ENCODE assay signal across 1 cellular context in genomic region chr11:1507381-1508140, GRCh38.
TF ChIP-seq lines count a peak whose summit lies in the region.

No MANE protein-coding gene starts in this region.

TF ChIP-seq in H1, 55 proteins besides CTCF, POLR2A, EP300 and RAD21:
- TF ChIP-seq KDM5A (IDR thresholded peaks at IDR 0.05; ENCODE audit: low read length): no peak
- no peak for TF ChIP-seq ASH2L (IDR thresholded peaks at IDR 0.05; ENCODE audit: low read length)
- no peak for TF ChIP-seq SP4 (IDR thresholded peaks at IDR 0.05; ENCODE audit: low read length)
- no peak for TF ChIP-seq CHD7 (IDR thresholded peaks at IDR 0.05; ENCODE audit: insufficient replicate concordance, low read length)
- no peak for TF ChIP-seq JUND (IDR thresholded peaks at IDR 0.05; ENCODE audit: low read length)
- no peak for TF ChIP-seq EZH2 (IDR thresholded peaks at IDR 0.05; ENCODE audit: low read depth, low read length, severe bottlenecking)
- TF ChIP-seq BRCA1 (IDR thresholded peaks at IDR 0.05; ENCODE audit: low read depth, low read length): no peak
- no peak for TF ChIP-seq TAF7 (optimal IDR thresholded peaks at IDR 0.05; ENCODE audit: borderline replicate concordance, low read depth, low read length)
- TF ChIP-seq ATF3 (IDR thresholded peaks at IDR 0.05; ENCODE audit: insufficient read depth, low read depth, low read length): no peak
- TF ChIP-seq CHD1 (IDR thresholded peaks at IDR 0.05; ENCODE audit: low read depth, low read length): no peak
- no peak for TF ChIP-seq SRF (IDR thresholded peaks at IDR 0.05; ENCODE audit: low read depth, low read length)
- TF ChIP-seq CTBP2 (IDR thresholded peaks at IDR 0.05; ENCODE audit: borderline replicate concordance, insufficient read depth, insufficient read length, low read length): no peak
- TF ChIP-seq SIN3A (conservative IDR thresholded peaks at IDR 0.05 in 1 of 2, IDR thresholded peaks at IDR 0.05 in 1 of 2; ENCODE audit: low read depth in 1 of 2, low read length in 2 of 2): no peak
- no peak for TF ChIP-seq TCF12 (IDR thresholded peaks at IDR 0.05; ENCODE audit: low read depth, low read length)
- no peak for TF ChIP-seq NRF1 (IDR thresholded peaks at IDR 0.05; ENCODE audit: low read depth, low read length)
- TF ChIP-seq E2F6 (IDR thresholded peaks at IDR 0.05): no peak
- TF ChIP-seq SUZ12 (IDR thresholded peaks at IDR 0.05; ENCODE audit: low read length): no peak
